ENCODE assay signal across 1 cellular context in the genomic region with DNA sequence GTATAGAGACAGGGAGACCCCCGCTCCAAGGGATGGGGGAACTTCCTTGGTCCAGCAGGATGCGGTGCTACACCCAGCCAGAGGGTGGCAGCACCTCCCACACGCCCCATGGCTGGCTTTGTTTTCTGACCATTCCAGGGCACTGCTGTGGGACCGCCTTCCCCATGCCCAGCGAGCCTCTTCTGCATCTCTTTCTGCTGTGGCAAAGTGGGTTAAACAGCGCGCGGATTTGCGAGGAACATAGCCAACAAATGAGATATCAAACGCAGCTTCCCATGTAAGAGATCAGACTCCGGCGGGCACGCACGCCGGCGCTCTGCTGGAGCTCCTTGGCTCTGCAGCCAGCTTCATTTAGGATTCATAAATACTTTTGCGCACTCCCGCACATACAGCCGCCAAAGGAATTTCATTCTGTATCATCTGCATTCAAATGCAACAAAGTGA.
A peak's percentile ranks its signal among the peaks of the same experiment; 100 is the strongest.
TF ChIP-seq lines count a peak whose summit lies in the region.

No MANE protein-coding gene starts in this region.

TF ChIP-seq in H1, 55 proteins besides CTCF, POLR2A, EP300 and RAD21:
- TF ChIP-seq KDM4A (IDR thresholded peaks at IDR 0.05; ENCODE audit: low read depth, low read length, severe bottlenecking), result no peak
- TF ChIP-seq ZNF274 (IDR thresholded peaks at IDR 0.05; ENCODE audit: borderline replicate concordance, extremely low read depth, low read length), result no peak
- TF ChIP-seq, protein P1, sequence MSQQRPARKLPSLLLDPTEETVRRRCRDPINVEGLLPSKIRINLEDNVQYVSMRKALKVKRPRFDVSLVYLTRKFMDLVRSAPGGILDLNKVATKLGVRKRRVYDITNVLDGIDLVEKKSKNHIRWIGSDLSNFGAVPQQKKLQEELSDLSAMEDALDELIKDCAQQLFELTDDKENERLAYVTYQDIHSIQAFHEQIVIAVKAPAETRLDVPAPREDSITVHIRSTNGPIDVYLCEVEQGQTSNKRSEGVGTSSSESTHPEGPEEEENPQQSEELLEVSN (IDR thresholded peaks at IDR 0.05), result no peak
- TF ChIP-seq, protein P2, sequence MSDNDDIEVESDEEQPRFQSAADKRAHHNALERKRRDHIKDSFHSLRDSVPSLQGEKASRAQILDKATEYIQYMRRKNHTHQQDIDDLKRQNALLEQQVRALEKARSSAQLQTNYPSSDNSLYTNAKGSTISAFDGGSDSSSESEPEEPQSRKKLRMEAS (IDR thresholded peaks at IDR 0.05), result peak; percentile 40; the same call in 1 of the 2 replicates
- 0 out of 2 replicates have a peak, but pooled peaks have one; percentile 45 for TF ChIP-seq YY1 (IDR thresholded peaks at IDR 0.05; ENCODE audit: low read depth, low read length)
- 0 out of 2 replicates have a peak, but pooled peaks have one; percentile 6 for TF ChIP-seq NRF1 (IDR thresholded peaks at IDR 0.05; ENCODE audit: low read depth, low read length)
- TF ChIP-seq SAP30 (IDR thresholded peaks at IDR 0.05; ENCODE audit: insufficient read depth, insufficient replicate concordance, low read length), result no peak
- no peak for TF ChIP-seq BACH1 (IDR thresholded peaks at IDR 0.05; ENCODE audit: low read length)
